ENCODE assay signal across 1 cellular context in genomic region chr2:127582863-127583861, GRCh38.
TF ChIP-seq lines count a peak whose summit lies in the region.

No MANE protein-coding gene starts in this region.

TF ChIP-seq in HepG2, 621 proteins besides CTCF, POLR2A, EP300 and RAD21:
- TF ChIP-seq PRDM15 (CRISPR knock-in tag; IDR thresholded peaks at IDR 0.05): no peak
- no peak for TF ChIP-seq HNF4A (CRISPR knock-in tag; IDR thresholded peaks at IDR 0.05)
- no peak for TF ChIP-seq SRSF4 (IDR thresholded peaks at IDR 0.05; ENCODE audit: low read depth, low read length, poor library complexity, severe bottlenecking)
- TF ChIP-seq IRF2 (CRISPR knock-in tag; IDR thresholded peaks at IDR 0.05): no peak
- TF ChIP-seq, protein P1, sequence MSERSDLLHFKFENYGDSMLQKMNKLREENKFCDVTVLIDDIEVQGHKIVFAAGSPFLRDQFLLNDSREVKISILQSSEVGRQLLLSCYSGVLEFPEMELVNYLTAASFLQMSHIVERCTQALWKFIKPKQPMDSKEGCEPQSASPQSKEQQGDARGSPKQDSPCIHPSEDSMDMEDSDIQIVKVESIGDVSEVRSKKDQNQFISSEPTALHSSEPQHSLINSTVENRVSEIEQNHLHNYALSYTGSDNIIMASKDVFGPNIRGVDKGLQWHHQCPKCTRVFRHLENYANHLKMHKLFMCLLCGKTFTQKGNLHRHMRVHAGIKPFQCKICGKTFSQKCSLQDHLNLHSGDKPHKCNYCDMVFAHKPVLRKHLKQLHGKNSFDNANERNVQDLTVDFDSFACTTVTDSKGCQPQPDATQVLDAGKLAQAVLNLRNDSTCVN (CRISPR knock-in tag; IDR thresholded peaks at IDR 0.05; ENCODE audit: borderline replicate concordance): no peak
- TF ChIP-seq ZNF672 (CRISPR knock-in tag; IDR thresholded peaks at IDR 0.05): no peak
- no peak for TF ChIP-seq ZNF652 (CRISPR knock-in tag; IDR thresholded peaks at IDR 0.05; ENCODE audit: borderline replicate concordance, low read depth)
- TF ChIP-seq SAFB2 (CRISPR knock-in tag; IDR thresholded peaks at IDR 0.05; ENCODE audit: borderline replicate concordance, low read depth): no peak
- TF ChIP-seq ZNF24 (IDR thresholded peaks at IDR 0.05): no peak
- TF ChIP-seq ZNF446 (CRISPR knock-in tag; IDR thresholded peaks at IDR 0.05): no peak
- no peak for TF ChIP-seq TBP (CRISPR knock-in tag; IDR thresholded peaks at IDR 0.05)
